ENCODE assay signal across 1 cellular context in the genomic region with DNA sequence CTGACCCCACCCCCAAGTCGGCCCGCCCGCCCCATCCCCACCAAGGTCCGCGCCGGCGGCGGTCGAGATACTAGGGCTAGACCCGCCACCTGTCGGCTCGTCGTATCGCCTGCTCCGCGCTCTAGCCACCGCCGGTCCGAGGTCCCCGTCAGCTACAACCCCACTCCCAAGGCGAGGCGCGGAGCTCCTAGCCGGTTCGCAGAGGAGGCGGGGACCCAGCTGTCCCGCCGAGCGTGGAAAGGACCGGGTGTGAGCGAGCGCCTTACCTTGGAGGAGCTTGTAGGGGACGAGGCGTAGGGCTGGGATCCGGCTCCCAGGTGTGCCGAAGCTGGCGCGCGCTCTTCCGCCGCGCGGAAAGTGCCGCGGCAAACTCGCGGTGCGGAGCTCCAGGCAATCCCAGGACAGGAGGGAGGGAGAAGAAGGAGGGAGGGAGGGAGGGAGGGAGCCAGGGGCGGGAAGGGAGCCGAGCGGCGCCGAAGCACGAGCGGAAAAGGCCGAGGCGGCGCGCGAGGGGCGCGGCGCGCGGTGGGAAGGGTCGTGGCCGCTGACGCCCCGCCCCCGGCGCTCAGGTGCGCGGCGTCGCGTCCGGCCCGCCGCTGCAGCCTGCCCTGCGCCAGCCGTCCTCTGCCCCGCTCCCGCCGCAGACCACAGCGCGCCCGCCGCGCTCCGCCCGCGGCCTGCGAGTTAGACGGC.
TF ChIP-seq lines count a peak whose summit lies in the region.

A gene with protein sequence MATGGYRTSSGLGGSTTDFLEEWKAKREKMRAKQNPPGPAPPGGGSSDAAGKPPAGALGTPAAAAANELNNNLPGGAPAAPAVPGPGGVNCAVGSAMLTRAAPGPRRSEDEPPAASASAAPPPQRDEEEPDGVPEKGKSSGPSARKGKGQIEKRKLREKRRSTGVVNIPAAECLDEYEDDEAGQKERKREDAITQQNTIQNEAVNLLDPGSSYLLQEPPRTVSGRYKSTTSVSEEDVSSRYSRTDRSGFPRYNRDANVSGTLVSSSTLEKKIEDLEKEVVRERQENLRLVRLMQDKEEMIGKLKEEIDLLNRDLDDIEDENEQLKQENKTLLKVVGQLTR (minus strand): TSS at position 359 of the 693 bp plus-strand sequence. CDS start 720 bp downstream, outside the sequence.

TF ChIP-seq in HepG2, 621 proteins besides CTCF, POLR2A, EP300 and RAD21 (continued from another document and continues in another):
- TF ChIP-seq BHLHE40 (IDR thresholded peaks at IDR 0.05; ENCODE audit: low read length) (no peak), ZNF570 (CRISPR knock-in tag; IDR thresholded peaks at IDR 0.05; ENCODE audit: borderline replicate concordance) (no peak), ZFP36L2 (CRISPR knock-in tag; IDR thresholded peaks at IDR 0.05) (no peak), ZKSCAN8 (CRISPR knock-in tag; IDR thresholded peaks at IDR 0.05; ENCODE audit: borderline replicate concordance) (no peak), SOX5 (CRISPR knock-in tag; IDR thresholded peaks at IDR 0.05; ENCODE audit: borderline replicate concordance) (no peak), NCOR1 (IDR thresholded peaks at IDR 0.05; ENCODE audit: borderline replicate concordance, low read length) (no peak), ZNF350 (CRISPR knock-in tag; IDR thresholded peaks at IDR 0.05; ENCODE audit: borderline replicate concordance, low read depth) (no peak), ZBTB20 (CRISPR knock-in tag; IDR thresholded peaks at IDR 0.05; ENCODE audit: borderline replicate concordance, low read depth) (no peak), ZNF3 (CRISPR knock-in tag; IDR thresholded peaks at IDR 0.05) (no peak), MTA3 (CRISPR knock-in tag; IDR thresholded peaks at IDR 0.05) (no peak), ZNF607 (CRISPR knock-in tag; IDR thresholded peaks at IDR 0.05; ENCODE audit: borderline replicate concordance) (0 out of 2 replicates have a peak, but pooled peaks have one; percentile 5), ARHGAP35 (CRISPR knock-in tag; IDR thresholded peaks at IDR 0.05; ENCODE audit: borderline replicate concordance) (no peak; the same call in 1 of the 2 replicates), ZNF674 (CRISPR knock-in tag; IDR thresholded peaks at IDR 0.05; ENCODE audit: low read depth) (no peak), SMARCE1 (IDR thresholded peaks at IDR 0.05; ENCODE audit: borderline replicate concordance) (no peak), MTF2 (CRISPR knock-in tag; IDR thresholded peaks at IDR 0.05; ENCODE audit: borderline replicate concordance) (no peak; the same call in 1 of the 2 replicates), AKAP8 (CRISPR knock-in tag; IDR thresholded peaks at IDR 0.05) (no peak), DPF2 (CRISPR knock-in tag; IDR thresholded peaks at IDR 0.05; ENCODE audit: borderline replicate concordance, low read depth) (no peak), ZNF589 (CRISPR knock-in tag; conservative IDR thresholded peaks at IDR 0.05) (no peak; the same call in 1 of the 2 replicates), ZNF792 (CRISPR knock-in tag; IDR thresholded peaks at IDR 0.05) (no peak; the same call in 1 of the 2 replicates), DNMT1 (CRISPR knock-in tag; IDR thresholded peaks at IDR 0.05) (no peak), HOXA9 (CRISPR knock-in tag; IDR thresholded peaks at IDR 0.05; ENCODE audit: borderline replicate concordance) (0 out of 2 replicates have a peak, but pooled peaks have one; percentile 22), PHF21A (CRISPR knock-in tag; IDR thresholded peaks at IDR 0.05) (peak; percentile 9; the same call in 1 of the 2 replicates), ATAD3A (CRISPR knock-in tag; IDR thresholded peaks at IDR 0.05) (no peak), TBP (CRISPR knock-in tag; IDR thresholded peaks at IDR 0.05) (no peak), U2AF2 (IDR thresholded peaks at IDR 0.05; ENCODE audit: low read depth, low read length) (no peak), CHD2 (IDR thresholded peaks at IDR 0.05; ENCODE audit: low read depth, low read length) (peak; percentile 20; the same call in 1 of the 2 replicates), ISL2 (CRISPR knock-in tag; IDR thresholded peaks at IDR 0.05) (no peak; the same call in none of the 2 replicates), ZNF331 (CRISPR knock-in tag; IDR thresholded peaks at IDR 0.05) (peak; percentile 30; the same call in 1 of the 2 replicates), MAFG (CRISPR knock-in tag; IDR thresholded peaks at IDR 0.05) (no peak), HMG20A (CRISPR knock-in tag; IDR thresholded peaks at IDR 0.05; ENCODE audit: borderline replicate concordance) (no peak), ARID2 (CRISPR knock-in tag; IDR thresholded peaks at IDR 0.05; ENCODE audit: borderline replicate concordance) (no peak), JDP2 (CRISPR knock-in tag; IDR thresholded peaks at IDR 0.05; ENCODE audit: borderline replicate concordance) (no peak; the same call in 1 of the 2 replicates), SMYD3 (CRISPR knock-in tag; IDR thresholded peaks at IDR 0.05) (no peak), ZNF564 (CRISPR knock-in tag; IDR thresholded peaks at IDR 0.05) (no peak), SAFB2 (CRISPR knock-in tag; IDR thresholded peaks at IDR 0.05; ENCODE audit: borderline replicate concordance, low read depth) (no peak), ZNF75D (CRISPR knock-in tag; IDR thresholded peaks at IDR 0.05; ENCODE audit: borderline replicate concordance) (no peak), TBX3 (IDR thresholded peaks at IDR 0.05; ENCODE audit: borderline replicate concordance) (no peak), MBNL3 (CRISPR knock-in tag; conservative IDR thresholded peaks at IDR 0.05) (no peak), MAF1 (CRISPR knock-in tag; IDR thresholded peaks at IDR 0.05; ENCODE audit: borderline replicate concordance) (no peak)
- TF ChIP-seq, protein P1, sequence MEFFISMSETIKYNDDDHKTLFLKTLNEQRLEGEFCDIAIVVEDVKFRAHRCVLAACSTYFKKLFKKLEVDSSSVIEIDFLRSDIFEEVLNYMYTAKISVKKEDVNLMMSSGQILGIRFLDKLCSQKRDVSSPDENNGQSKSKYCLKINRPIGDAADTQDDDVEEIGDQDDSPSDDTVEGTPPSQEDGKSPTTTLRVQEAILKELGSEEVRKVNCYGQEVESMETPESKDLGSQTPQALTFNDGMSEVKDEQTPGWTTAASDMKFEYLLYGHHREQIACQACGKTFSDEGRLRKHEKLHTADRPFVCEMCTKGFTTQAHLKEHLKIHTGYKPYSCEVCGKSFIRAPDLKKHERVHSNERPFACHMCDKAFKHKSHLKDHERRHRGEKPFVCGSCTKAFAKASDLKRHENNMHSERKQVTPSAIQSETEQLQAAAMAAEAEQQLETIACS (CRISPR knock-in tag; IDR thresholded peaks at IDR 0.05) = no peak; the same call in none of the 2 replicates
- TF ChIP-seq, protein P2, sequence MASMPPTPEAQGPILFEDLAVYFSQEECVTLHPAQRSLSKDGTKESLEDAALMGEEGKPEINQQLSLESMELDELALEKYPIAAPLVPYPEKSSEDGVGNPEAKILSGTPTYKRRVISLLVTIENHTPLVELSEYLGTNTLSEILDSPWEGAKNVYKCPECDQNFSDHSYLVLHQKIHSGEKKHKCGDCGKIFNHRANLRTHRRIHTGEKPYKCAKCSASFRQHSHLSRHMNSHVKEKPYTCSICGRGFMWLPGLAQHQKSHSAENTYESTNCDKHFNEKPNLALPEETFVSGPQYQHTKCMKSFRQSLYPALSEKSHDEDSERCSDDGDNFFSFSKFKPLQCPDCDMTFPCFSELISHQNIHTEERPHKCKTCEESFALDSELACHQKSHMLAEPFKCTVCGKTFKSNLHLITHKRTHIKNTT (CRISPR knock-in tag; IDR thresholded peaks at IDR 0.05) = no peak
- TF ChIP-seq, protein P3, sequence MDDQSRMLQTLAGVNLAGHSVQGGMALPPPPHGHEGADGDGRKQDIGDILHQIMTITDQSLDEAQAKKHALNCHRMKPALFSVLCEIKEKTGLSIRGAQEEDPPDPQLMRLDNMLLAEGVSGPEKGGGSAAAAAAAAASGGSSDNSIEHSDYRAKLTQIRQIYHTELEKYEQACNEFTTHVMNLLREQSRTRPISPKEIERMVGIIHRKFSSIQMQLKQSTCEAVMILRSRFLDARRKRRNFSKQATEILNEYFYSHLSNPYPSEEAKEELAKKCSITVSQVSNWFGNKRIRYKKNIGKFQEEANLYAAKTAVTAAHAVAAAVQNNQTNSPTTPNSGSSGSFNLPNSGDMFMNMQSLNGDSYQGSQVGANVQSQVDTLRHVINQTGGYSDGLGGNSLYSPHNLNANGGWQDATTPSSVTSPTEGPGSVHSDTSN (CRISPR knock-in tag; IDR thresholded peaks at IDR 0.05; ENCODE audit: borderline replicate concordance) = no peak
- TF ChIP-seq, protein P4, sequence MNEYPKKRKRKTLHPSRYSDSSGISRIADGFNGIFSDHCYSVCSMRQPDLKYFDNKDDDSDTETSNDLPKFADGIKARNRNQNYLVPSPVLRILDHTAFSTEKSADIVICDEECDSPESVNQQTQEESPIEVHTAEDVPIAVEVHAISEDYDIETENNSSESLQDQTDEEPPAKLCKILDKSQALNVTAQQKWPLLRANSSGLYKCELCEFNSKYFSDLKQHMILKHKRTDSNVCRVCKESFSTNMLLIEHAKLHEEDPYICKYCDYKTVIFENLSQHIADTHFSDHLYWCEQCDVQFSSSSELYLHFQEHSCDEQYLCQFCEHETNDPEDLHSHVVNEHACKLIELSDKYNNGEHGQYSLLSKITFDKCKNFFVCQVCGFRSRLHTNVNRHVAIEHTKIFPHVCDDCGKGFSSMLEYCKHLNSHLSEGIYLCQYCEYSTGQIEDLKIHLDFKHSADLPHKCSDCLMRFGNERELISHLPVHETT (CRISPR knock-in tag; conservative IDR thresholded peaks at IDR 0.05) = peak; percentile 12; the same call in 1 of the 2 replicates
- TF ChIP-seq, protein P5, sequence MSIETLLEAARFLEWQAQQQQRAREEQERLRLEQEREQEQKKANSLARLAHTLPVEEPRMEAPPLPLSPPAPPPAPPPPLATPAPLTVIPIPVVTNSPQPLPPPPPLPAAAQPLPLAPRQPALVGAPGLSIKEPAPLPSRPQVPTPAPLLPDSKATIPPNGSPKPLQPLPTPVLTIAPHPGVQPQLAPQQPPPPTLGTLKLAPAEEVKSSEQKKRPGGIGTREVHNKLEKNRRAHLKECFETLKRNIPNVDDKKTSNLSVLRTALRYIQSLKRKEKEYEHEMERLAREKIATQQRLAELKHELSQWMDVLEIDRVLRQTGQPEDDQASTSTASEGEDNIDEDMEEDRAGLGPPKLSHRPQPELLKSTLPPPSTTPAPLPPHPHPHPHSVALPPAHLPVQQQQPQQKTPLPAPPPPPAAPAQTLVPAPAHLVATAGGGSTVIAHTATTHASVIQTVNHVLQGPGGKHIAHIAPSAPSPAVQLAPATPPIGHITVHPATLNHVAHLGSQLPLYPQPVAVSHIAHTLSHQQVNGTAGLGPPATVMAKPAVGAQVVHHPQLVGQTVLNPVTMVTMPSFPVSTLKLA (IDR thresholded peaks at IDR 0.05) = no peak
- TF ChIP-seq, protein P6, sequence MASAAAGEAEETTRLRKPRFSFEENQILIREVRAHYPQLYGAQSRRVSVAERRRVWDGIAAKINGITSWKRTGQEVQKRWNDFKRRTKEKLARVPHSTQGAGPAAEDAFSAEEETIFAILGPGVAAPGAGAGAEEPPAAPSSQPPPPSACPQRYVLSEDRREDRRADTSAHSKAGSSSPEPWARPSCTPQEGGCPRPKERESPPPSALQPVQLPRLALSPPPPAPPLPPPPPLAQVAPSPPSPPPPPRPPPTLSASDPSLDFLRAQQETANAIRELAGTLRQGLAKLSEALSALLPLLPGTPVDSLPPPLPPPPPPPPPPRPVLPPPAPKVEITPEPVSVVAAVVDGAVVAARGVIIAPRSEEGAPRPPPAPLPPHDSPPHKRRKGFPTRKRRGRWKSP (CRISPR knock-in tag; IDR thresholded peaks at IDR 0.05) = 0 out of 2 replicates have a peak, but pooled peaks have one; percentile 76
- TF ChIP-seq, protein P7, sequence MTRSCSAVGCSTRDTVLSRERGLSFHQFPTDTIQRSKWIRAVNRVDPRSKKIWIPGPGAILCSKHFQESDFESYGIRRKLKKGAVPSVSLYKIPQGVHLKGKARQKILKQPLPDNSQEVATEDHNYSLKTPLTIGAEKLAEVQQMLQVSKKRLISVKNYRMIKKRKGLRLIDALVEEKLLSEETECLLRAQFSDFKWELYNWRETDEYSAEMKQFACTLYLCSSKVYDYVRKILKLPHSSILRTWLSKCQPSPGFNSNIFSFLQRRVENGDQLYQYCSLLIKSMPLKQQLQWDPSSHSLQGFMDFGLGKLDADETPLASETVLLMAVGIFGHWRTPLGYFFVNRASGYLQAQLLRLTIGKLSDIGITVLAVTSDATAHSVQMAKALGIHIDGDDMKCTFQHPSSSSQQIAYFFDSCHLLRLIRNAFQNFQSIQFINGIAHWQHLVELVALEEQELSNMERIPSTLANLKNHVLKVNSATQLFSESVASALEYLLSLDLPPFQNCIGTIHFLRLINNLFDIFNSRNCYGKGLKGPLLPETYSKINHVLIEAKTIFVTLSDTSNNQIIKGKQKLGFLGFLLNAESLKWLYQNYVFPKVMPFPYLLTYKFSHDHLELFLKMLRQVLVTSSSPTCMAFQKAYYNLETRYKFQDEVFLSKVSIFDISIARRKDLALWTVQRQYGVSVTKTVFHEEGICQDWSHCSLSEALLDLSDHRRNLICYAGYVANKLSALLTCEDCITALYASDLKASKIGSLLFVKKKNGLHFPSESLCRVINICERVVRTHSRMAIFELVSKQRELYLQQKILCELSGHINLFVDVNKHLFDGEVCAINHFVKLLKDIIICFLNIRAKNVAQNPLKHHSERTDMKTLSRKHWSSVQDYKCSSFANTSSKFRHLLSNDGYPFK (CRISPR knock-in tag; IDR thresholded peaks at IDR 0.05; ENCODE audit: borderline replicate concordance) = no peak; the same call in 1 of the 2 replicates
- TF ChIP-seq, protein P8, sequence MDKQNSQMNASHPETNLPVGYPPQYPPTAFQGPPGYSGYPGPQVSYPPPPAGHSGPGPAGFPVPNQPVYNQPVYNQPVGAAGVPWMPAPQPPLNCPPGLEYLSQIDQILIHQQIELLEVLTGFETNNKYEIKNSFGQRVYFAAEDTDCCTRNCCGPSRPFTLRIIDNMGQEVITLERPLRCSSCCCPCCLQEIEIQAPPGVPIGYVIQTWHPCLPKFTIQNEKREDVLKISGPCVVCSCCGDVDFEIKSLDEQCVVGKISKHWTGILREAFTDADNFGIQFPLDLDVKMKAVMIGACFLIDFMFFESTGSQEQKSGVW (CRISPR knock-in tag; IDR thresholded peaks at IDR 0.05; ENCODE audit: borderline replicate concordance) = no peak
- TF ChIP-seq, protein P9, sequence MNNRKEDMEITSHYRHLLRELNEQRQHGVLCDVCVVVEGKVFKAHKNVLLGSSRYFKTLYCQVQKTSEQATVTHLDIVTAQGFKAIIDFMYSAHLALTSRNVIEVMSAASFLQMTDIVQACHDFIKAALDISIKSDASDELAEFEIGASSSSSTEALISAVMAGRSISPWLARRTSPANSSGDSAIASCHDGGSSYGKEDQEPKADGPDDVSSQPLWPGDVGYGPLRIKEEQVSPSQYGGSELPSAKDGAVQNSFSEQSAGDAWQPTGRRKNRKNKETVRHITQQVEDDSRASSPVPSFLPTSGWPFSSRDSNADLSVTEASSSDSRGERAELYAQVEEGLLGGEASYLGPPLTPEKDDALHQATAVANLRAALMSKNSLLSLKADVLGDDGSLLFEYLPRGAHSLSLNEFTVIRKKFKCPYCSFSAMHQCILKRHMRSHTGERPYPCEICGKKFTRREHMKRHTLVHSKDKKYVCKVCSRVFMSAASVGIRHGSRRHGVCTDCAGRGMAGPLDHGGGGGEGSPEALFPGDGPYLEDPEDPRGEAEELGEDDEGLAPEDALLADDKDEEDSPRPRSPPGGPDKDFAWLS (CRISPR knock-in tag; IDR thresholded peaks at IDR 0.05; ENCODE audit: borderline replicate concordance) = no peak
- TF ChIP-seq, protein P10, sequence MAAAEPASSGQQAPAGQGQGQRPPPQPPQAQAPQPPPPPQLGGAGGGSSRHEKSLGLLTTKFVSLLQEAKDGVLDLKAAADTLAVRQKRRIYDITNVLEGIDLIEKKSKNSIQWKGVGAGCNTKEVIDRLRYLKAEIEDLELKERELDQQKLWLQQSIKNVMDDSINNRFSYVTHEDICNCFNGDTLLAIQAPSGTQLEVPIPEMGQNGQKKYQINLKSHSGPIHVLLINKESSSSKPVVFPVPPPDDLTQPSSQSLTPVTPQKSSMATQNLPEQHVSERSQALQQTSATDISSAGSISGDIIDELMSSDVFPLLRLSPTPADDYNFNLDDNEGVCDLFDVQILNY (CRISPR knock-in tag; conservative IDR thresholded peaks at IDR 0.05) = no peak
